ENCODE assay signal across 8 cellular contexts in genomic region chr7:5419523-5420107, GRCh38. TPM values are rescaled to one million over a fixed set of nuclear protein-coding genes. Genes with fewer than 3 reads are reported as not detected.
DNase-seq lines count a peak whose midpoint lies in the region; ATAC-seq and TF ChIP-seq lines count a peak whose summit lies in the region.

No MANE protein-coding gene starts in this region.

- CTCF ChIA-PET in A673 (lab: Charles Lee): interaction anchor here (0.7 kb wide), 1 partner anchor 31 kb away, joined by 4 read pairs; no protein-coding TSS in a partner anchor

- H3K4me3 ChIP-seq in A673 (ENCODE audit: low read depth, low read length, poor library complexity, severe bottlenecking) (peak overlapping the region; percentile 77), LNCaP clone FGC (ENCODE audit: low read depth, low read length) (peak overlapping the region; percentile 96), mucosa of stomach (ENCODE audit: low read length) (peak overlapping the region; percentile 63)

- no peak for DNase-seq in A673 (ENCODE audit: low spot score)
- no peak for DNase-seq in LNCaP clone FGC (ENCODE audit: low read depth)
- peak; percentile 78 for DNase-seq in ecto neural progenitor cell (ENCODE audit: low spot score)
- DNase-seq in AG08395 (ENCODE audit: low spot score): no peak
- DNase-seq in stimulated activated CD4-positive, alpha-beta T cell treated with anti-CD3 and anti-CD28 coated beads, Interleukin-1b, Interleukin-23, amount 100 ng/mL, for 48 hours: no peak
- DNase-seq in stimulated activated CD4-positive, alpha-beta T cell treated with anti-CD3 and anti-CD28 coated beads, Interleukin-12 subunit alpha, Interleukin-12 subunit beta, amount 100 ng/mL, for 4 hours: no peak

- H3K27me3 ChIP-seq in A673 (replicated peaks; ENCODE audit: insufficient read depth, low read depth, low read length, poor library complexity): no peaks in the 10 kb centered on the region
- H3K27me3 ChIP-seq in mucosa of stomach (ENCODE audit: control insufficient read depth, insufficient read depth, low read length): no peaks in the 10 kb centered on the region

- ATAC-seq in GM19351 (IDR thresholded peaks at IDR 0.05; ENCODE audit: unreplicated experiment): no peak

- intact Hi-C loops in A673 (cut with micrococcal nuclease; ENCODE audit: unreplicated experiment): no loop called here

- H3K36me3 ChIP-seq in A673 (ENCODE audit: insufficient read depth, low read length, poor library complexity, severe bottlenecking) (peaks cover 6% of the 10 kb centered on the region), mucosa of stomach (ENCODE audit: control insufficient read depth, insufficient read depth, low read length) (no peaks in the 10 kb centered on the region)

- H3K4me1 ChIP-seq in A673 (ENCODE audit: insufficient read depth, low read length, poor library complexity, severe bottlenecking) (peaks cover 17% of the 10 kb centered on the region), mucosa of stomach (ENCODE audit: control insufficient read depth, insufficient read depth, low read length) (peaks cover 24% of the 10 kb centered on the region)

- TF ChIP-seq CTCF in A673 (conservative IDR thresholded peaks at IDR 0.05; ENCODE audit: low read depth, low read length) (no peak), LNCaP clone FGC (IDR thresholded peaks at IDR 0.05; ENCODE audit: control insufficient read depth, extremely low read depth, insufficient read depth) (no peak)

- peak overlapping the region; percentile 92 for H3K9ac ChIP-seq in mucosa of stomach (ENCODE audit: low read length)

- peak overlapping the region; percentile 99 for H3K27ac ChIP-seq in A673 (ENCODE audit: low read depth, low read length, poor library complexity, severe bottlenecking)

- H3K9me3 ChIP-seq in A673 (ENCODE audit: low read depth, low read length, poor library complexity, severe bottlenecking) (no peaks in the 10 kb centered on the region), mucosa of stomach (ENCODE audit: control insufficient read depth, low read length) (no peaks in the 10 kb centered on the region)

- no TSS peak for BruUV-seq in A673 (replicated peaks; lab: Mats Ljungman, UMichigan)

- POLR2A ChIA-PET in A673 (lab: Charles Lee; ENCODE audit: low non-redundant PET): no interaction called here

RNA-seq across cellular contexts. Expression of gene TNRC18, which starts 4.0 kb away (rescaled TPM):
- 91.7 and 97.2 TPM in 2 replicates for total RNA-seq in A673 (2021)
